Comparison of ENCODE assay signal across 29 cellular contexts in genomic region chr22:27594020-27594419, GRCh38.
"Had no signal": no experiment of that assay in that cellular context is flagged by ENCODE, and none has a peak within 500 bp of the region (broad histone marks: within the 10 kb centered on the region; RNA-seq: fewer than 3 reads in every experiment).

No MANE protein-coding gene starts in this region.

- DNase-seq: activated CD4-positive, alpha-beta T cell treated with anti-CD3 and anti-CD28 coated beads for 48 hours; activated CD4-positive, alpha-beta T cell treated with anti-CD3 and anti-CD28 coated beads, Interleukin-2, amount 50 U/mL, for 1 hour; activated CD4-positive, alpha-beta T cell treated with anti-CD3 and anti-CD28 coated beads, Interleukin-2, amount 50 U/mL, for 48 hours; activated CD8-positive, alpha-beta memory T cell treated with anti-CD3 and anti-CD28 coated beads for 24 hours; activated CD8-positive, alpha-beta T cell treated with anti-CD3 and anti-CD28 coated beads for 36 hours; activated effector memory CD4-positive, alpha-beta T cell treated with Interleukin-2 at 50 U/mL for 16 hours; activated gamma-delta T cell treated with Interleukin-2 at 50 U/mL for 16 hours; activated naive CD4-positive, alpha-beta T cell treated with anti-CD3 and anti-CD28 coated beads for 36 hours; activated naive CD8-positive, alpha-beta T cell treated with anti-CD3 and anti-CD28 coated beads for 36 hours; activated naive CD8-positive, alpha-beta T cell treated with anti-CD3 and anti-CD28 coated beads, Interleukin-2, amount 50 U/mL, for 24 hours; activated T-cell treated with anti-CD3 and anti-CD28 coated beads, Interleukin-2, amount 50 U/mL, for 4 hours; adrenal gland; amygdala; aorta; body of pancreas; caudate nucleus; cortex of kidney; dermis blood vessel endothelial cell; effector CD4-positive, alpha-beta T cell; effector memory CD8-positive, alpha-beta T cell; foreskin keratinocyte; gastrocnemius medialis; glutamatergic neuron; heart left ventricle; T-helper 2 cell had no signal

- H3K4me3 ChIP-seq: adrenal gland, body of pancreas, esophagus muscularis mucosa, gastrocnemius medialis, heart left ventricle had no signal

- H3K4me1 Mint-ChIP-seq: activated naive CD4-positive, alpha-beta T cell treated with anti-CD3 and anti-CD28 coated beads, Interleukin-2, amount 50 U/mL, for 24 hours; activated naive CD8-positive, alpha-beta T cell treated with anti-CD3 and anti-CD28 coated beads for 36 hours; activated naive CD8-positive, alpha-beta T cell treated with anti-CD3 and anti-CD28 coated beads, Interleukin-2, amount 50 U/mL, for 24 hours; activated T-helper 17 cell treated with anti-CD3 and anti-CD28 coated beads, Interleukin-2, amount 50 U/mL, for 72 hours had no signal

- H3K36me3 Mint-ChIP-seq: activated naive CD4-positive, alpha-beta T cell treated with anti-CD3 and anti-CD28 coated beads, Interleukin-2, amount 50 U/mL, for 24 hours; activated naive CD8-positive, alpha-beta T cell treated with anti-CD3 and anti-CD28 coated beads for 36 hours had no signal

- H3K36me3 ChIP-seq: adrenal gland, esophagus muscularis mucosa, gastrocnemius medialis, heart left ventricle had no signal

- H3K27me3 Mint-ChIP-seq: activated CD8-positive, alpha-beta T cell treated with anti-CD3 and anti-CD28 coated beads for 36 hours; activated naive CD4-positive, alpha-beta T cell treated with anti-CD3 and anti-CD28 coated beads, Interleukin-2, amount 50 U/mL, for 24 hours; activated naive CD8-positive, alpha-beta T cell treated with anti-CD3 and anti-CD28 coated beads for 36 hours; effector memory CD8-positive, alpha-beta T cell had no signal

- H3K9me3 ChIP-seq: adrenal gland, body of pancreas, esophagus muscularis mucosa, gastrocnemius medialis, heart left ventricle had no signal

- H3K27ac Mint-ChIP-seq: activated CD8-positive, alpha-beta T cell treated with anti-CD3 and anti-CD28 coated beads for 36 hours; activated naive CD4-positive, alpha-beta T cell treated with anti-CD3 and anti-CD28 coated beads for 36 hours; activated naive CD4-positive, alpha-beta T cell treated with anti-CD3 and anti-CD28 coated beads, Interleukin-2, amount 50 U/mL, for 24 hours; activated naive CD8-positive, alpha-beta T cell treated with anti-CD3 and anti-CD28 coated beads for 36 hours; activated naive CD8-positive, alpha-beta T cell treated with anti-CD3 and anti-CD28 coated beads, Interleukin-2, amount 50 U/mL, for 24 hours; activated T-helper 17 cell treated with anti-CD3 and anti-CD28 coated beads, Interleukin-2, amount 50 U/mL, for 72 hours; effector memory CD8-positive, alpha-beta T cell had no signal

- ATAC-seq: activated CD8-positive, alpha-beta T cell treated with anti-CD3 and anti-CD28 coated beads for 36 hours; activated naive CD8-positive, alpha-beta T cell treated with anti-CD3 and anti-CD28 coated beads, Interleukin-2, amount 50 U/mL, for 24 hours; activated T-cell treated with anti-CD3 and anti-CD28 coated beads, Interleukin-2, amount 50 U/mL, for 4 hours; activated T-helper 17 cell treated with anti-CD3 and anti-CD28 coated beads, Interleukin-2, amount 50 U/mL, for 72 hours; body of pancreas; effector memory CD8-positive, alpha-beta T cell; foreskin keratinocyte; gastrocnemius medialis had no signal

- H3K4me1 ChIP-seq: adrenal gland, foreskin keratinocyte, gastrocnemius medialis had no signal

- H3K27ac ChIP-seq: adrenal gland, body of pancreas, esophagus muscularis mucosa, foreskin keratinocyte, gastrocnemius medialis, heart left ventricle had no signal

- FAIRE-seq: colon had no signal

- H3K9me3 Mint-ChIP-seq: activated CD8-positive, alpha-beta T cell treated with anti-CD3 and anti-CD28 coated beads for 36 hours; activated naive CD4-positive, alpha-beta T cell treated with anti-CD3 and anti-CD28 coated beads, Interleukin-2, amount 50 U/mL, for 24 hours; activated naive CD8-positive, alpha-beta T cell treated with anti-CD3 and anti-CD28 coated beads for 36 hours; activated naive CD8-positive, alpha-beta T cell treated with anti-CD3 and anti-CD28 coated beads, Interleukin-2, amount 50 U/mL, for 24 hours; activated T-cell treated with anti-CD3 and anti-CD28 coated beads, Interleukin-2, amount 50 U/mL, for 4 hours; activated T-helper 17 cell treated with anti-CD3 and anti-CD28 coated beads, Interleukin-2, amount 50 U/mL, for 72 hours had no signal

- H3K4me3 Mint-ChIP-seq: activated CD8-positive, alpha-beta T cell treated with anti-CD3 and anti-CD28 coated beads for 36 hours; activated naive CD4-positive, alpha-beta T cell treated with anti-CD3 and anti-CD28 coated beads for 36 hours; activated naive CD4-positive, alpha-beta T cell treated with anti-CD3 and anti-CD28 coated beads, Interleukin-2, amount 50 U/mL, for 24 hours; activated naive CD8-positive, alpha-beta T cell treated with anti-CD3 and anti-CD28 coated beads for 36 hours; activated naive CD8-positive, alpha-beta T cell treated with anti-CD3 and anti-CD28 coated beads, Interleukin-2, amount 50 U/mL, for 24 hours; activated T-cell treated with anti-CD3 and anti-CD28 coated beads, Interleukin-2, amount 50 U/mL, for 4 hours; activated T-helper 17 cell treated with anti-CD3 and anti-CD28 coated beads, Interleukin-2, amount 50 U/mL, for 72 hours; effector memory CD8-positive, alpha-beta T cell had no signal

- H3K27me3 ChIP-seq: adrenal gland, body of pancreas, foreskin keratinocyte, gastrocnemius medialis, heart left ventricle had no signal
